In the genomic region with DNA sequence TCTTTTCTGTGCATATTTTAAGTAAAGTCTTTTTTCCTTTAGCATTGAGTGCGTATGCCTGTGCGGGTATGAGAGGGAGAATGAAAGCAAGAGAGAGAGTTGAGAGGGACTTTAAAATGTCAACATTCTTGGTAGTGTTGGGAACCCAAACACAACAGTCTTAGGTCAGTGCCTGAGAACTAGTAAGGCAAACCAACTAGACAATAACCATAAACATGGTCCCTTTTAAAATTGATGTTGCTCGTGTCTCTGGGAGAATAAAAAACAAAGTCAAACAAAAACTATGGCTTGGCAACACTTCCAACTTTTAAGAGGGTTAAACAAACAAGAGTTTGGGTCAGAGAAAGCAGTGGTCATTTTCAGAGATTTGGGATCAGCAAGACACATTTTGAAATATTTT, we compare ENCODE assay signal across 22 cellular contexts.
DNase-seq lines count a peak whose midpoint lies in the region; ATAC-seq, FAIRE-seq and TF ChIP-seq lines count a peak whose summit lies in the region.
"Had no signal": no experiment of that assay in that cellular context is flagged by ENCODE, and none has a peak within 500 bp of the region (broad histone marks: within the 10 kb centered on the region; RNA-seq: fewer than 3 reads in every experiment).

No MANE protein-coding gene starts in this region.

- H3K79me1 ChIP-seq in mesendoderm (ENCODE audit: low read length) = no peaks in the 10 kb centered on the region

- H3K4me3 Mint-ChIP-seq in nephron = peak overlapping the region in 1 of 3 experiments; percentile 32
- no peak overlapping the region for H3K4me3 Mint-ChIP-seq in T-helper 17 cell
- H3K4me3 Mint-ChIP-seq: CD4-positive, alpha-beta memory T cell had no signal

- DNase-seq in M059J (ENCODE audit: low read depth) = peak; percentile 54
- DNase-seq in stomach = no peak
- no peak for DNase-seq in mesendoderm
- no peak for DNase-seq in T-helper 17 cell
- DNase-seq: BE2C; CD4-positive, alpha-beta memory T cell; DND-41; GF-D8; KBM-7; MG63; NCI-H1105; NCI-H187 treated with DMSO at 0.1 percent for 48 hours; NCI-H2171; NCI-H774; SHP77 had no signal

- TF ChIP-seq POLR2A in stomach (IDR thresholded peaks at IDR 0.05) = no peak

- H2AK5ac ChIP-seq in mesendoderm (ENCODE audit: low read length) = no peak overlapping the region

- H3K36me3 Mint-ChIP-seq in nephron (ENCODE audit: low read depth) (no peaks in the 10 kb centered on the region), T-helper 17 cell (ENCODE audit: low read depth) (peaks cover 2% of the 10 kb centered on the region)
- H3K36me3 Mint-ChIP-seq: CD4-positive, alpha-beta memory T cell had no signal

- H3K4me1 ChIP-seq in stomach = peaks cover 10 to 54% (median 24%) of the 10 kb centered on the region in 4 donors
- no peaks in the 10 kb centered on the region for H3K4me1 ChIP-seq in mesendoderm (ENCODE audit: control insufficient read depth, low read depth, low read length)
- H3K4me1 ChIP-seq: BE2C had no signal

- no peaks in the 10 kb centered on the region for H3K36me3 ChIP-seq in stomach
- H3K36me3 ChIP-seq in mesendoderm (ENCODE audit: control insufficient read depth, insufficient read depth, low read length) = no peaks in the 10 kb centered on the region
- H3K36me3 ChIP-seq: BE2C, MG63 had no signal

- H3K23ac ChIP-seq in mesendoderm (ENCODE audit: low read length) = no peak overlapping the region

- no peak overlapping the region for H3K4me2 ChIP-seq in mesendoderm (ENCODE audit: low read length)

- no peaks in the 10 kb centered on the region for H3K79me2 ChIP-seq in mesendoderm (ENCODE audit: control insufficient read depth, insufficient read depth, low read length)

- H3K9me3 ChIP-seq in stomach (no peaks in the 10 kb centered on the region), T-helper 17 cell (ENCODE audit: control insufficient read depth, low read length, poor library complexity, severe bottlenecking) (no peaks in the 10 kb centered on the region)
- H3K9me3 ChIP-seq: BE2C, MG63 had no signal

- H3K27me3 ChIP-seq in stomach (no peaks in the 10 kb centered on the region), mesendoderm (ENCODE audit: insufficient read depth, low read length, poor library complexity) (no peaks in the 10 kb centered on the region)
- H3K27me3 ChIP-seq: BE2C, MG63 had no signal

- no peak overlapping the region for H2BK5ac ChIP-seq in mesendoderm (ENCODE audit: low read length)

- H2BK15ac ChIP-seq in mesendoderm (replicated peaks; ENCODE audit: low read depth) = no peak overlapping the region

- H3K4me3 ChIP-seq in stomach (no peak overlapping the region), mesendoderm (ENCODE audit: low read length) (no peak overlapping the region)
- H3K4me3 ChIP-seq: MG63 had no signal

- no peak overlapping the region for H4K5ac ChIP-seq in mesendoderm (ENCODE audit: low read length)

- peaks cover 67% of the 10 kb centered on the region for H3K4me1 Mint-ChIP-seq in nephron
- peaks cover under 1% of the 10 kb centered on the region for H3K4me1 Mint-ChIP-seq in T-helper 17 cell

- no peaks in the 10 kb centered on the region for H3K9me3 Mint-ChIP-seq in nephron

- no peak overlapping the region for H2BK120ac ChIP-seq in mesendoderm (ENCODE audit: low read depth, low read length)

- no peak overlapping the region for H4K8ac ChIP-seq in mesendoderm (ENCODE audit: low read depth, low read length)

- 62 to 71% (median 66%) methylated on average over 3 of the region's 3 CpGs for WGBS in stomach, 5 donors
- no CpG with 5 or more reads among the region's 3 CpGs for WGBS in mesendoderm (ENCODE audit: extremely low coverage, insufficient coverage, low lambda C conversion rate)

- H3K27ac Mint-ChIP-seq in nephron (peak overlapping the region; percentile 95 to 96 (median 96)), T-helper 17 cell (no peak overlapping the region)

- peak; percentile 98 for FAIRE-seq in endometrium (lab: Jason Lieb, UNC)
- FAIRE-seq: D721Med, H1 had no signal

- no peak for TF ChIP-seq EP300 in stomach (IDR thresholded peaks at IDR 0.05)

- no peaks in the 10 kb centered on the region for H3K27me3 Mint-ChIP-seq in nephron (ENCODE audit: low read depth)
- peaks cover 54% of the 10 kb centered on the region for H3K27me3 Mint-ChIP-seq in T-helper 17 cell

- no peak for ATAC-seq in GM19455 (IDR thresholded peaks at IDR 0.05; ENCODE audit: unreplicated experiment)
- no peak for ATAC-seq in T-helper 17 cell
- ATAC-seq: Panc1 had no signal

- no peak overlapping the region for H3K56ac ChIP-seq in mesendoderm (ENCODE audit: low read length)

- H3K9ac ChIP-seq in mesendoderm (ENCODE audit: low read length) = no peak overlapping the region

- peak overlapping the region in 4 of 5 donors; percentile 47 to 61 (median 60) for H3K27ac ChIP-seq in stomach
- no peak overlapping the region for H3K27ac ChIP-seq in mesendoderm (ENCODE audit: low read depth, low read length)
- H3K27ac ChIP-seq: HL-60 had no signal

- intact Hi-C loops in stomach (cut with DNase I; ENCODE audit: low total_unique reads) = no loop called here

- H3K18ac ChIP-seq in mesendoderm (ENCODE audit: low read length) = no peak overlapping the region

- TF ChIP-seq CTCF in nephron (IDR thresholded peaks at IDR 0.05; ENCODE audit: unreplicated experiment in 3 of 3) (no peak), stomach (IDR thresholded peaks at IDR 0.05) (no peak)

- H3K4ac ChIP-seq in mesendoderm (ENCODE audit: low read depth, low read length) = no peak overlapping the region
